8 cellular contexts compared by ENCODE assay signal in the genomic region with DNA sequence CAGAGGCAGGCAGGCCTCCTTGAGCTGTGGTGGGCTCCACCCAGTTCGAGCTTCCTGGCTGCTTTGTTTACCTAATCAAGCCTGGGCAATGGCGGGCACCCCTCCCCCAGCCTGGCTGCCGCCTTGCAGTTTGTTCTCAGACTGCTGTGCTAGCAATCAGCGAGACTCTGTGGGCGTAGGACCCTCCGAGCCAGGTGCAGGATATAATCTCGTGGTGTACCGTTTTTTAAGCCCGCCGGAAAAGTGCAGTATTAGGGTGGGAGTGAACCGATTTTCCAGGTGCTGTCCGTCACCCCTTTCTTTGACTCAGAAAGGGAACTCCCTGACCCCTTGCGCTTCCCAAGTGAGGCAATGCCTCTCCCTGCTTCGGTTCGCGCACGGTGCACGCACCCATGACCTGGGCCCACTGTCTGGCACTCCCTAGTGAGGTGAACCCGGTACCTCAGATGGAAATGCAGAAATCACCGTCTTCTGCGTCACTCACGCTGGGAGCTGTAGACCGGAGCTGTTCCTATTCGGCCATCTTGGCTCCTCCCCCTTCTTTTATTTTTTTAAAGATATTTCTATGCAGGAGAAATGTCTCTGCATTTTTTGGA.
DNase-seq lines count a peak whose midpoint lies in the region; ATAC-seq and TF ChIP-seq lines count a peak whose summit lies in the region.
"Not testable (repeated sequence)": the region's sequence is repeated elsewhere in the genome, so short reads cannot be mapped to it uniquely, and the experiment has no call there.

No MANE protein-coding gene starts in this region.

- intact Hi-C loops in CD4-positive, alpha-beta T cell (cut with DNase I, micrococcal nuclease): loop anchor here in 1 of 2 experiments (5.0 to 10.0 kb wide), 2 partner anchors 64 to 88 kb away; partner anchors contain the start of genes CRYBG3 and RIOX2
- intact Hi-C loops in activated CD4-positive, alpha-beta memory T cell treated with anti-CD3 and anti-CD28 coated beads for 36 hours (cut with micrococcal nuclease): loop anchor here (2.0 to 5.0 kb wide), 3 partner anchors 38 to 90 kb away; partner anchors contain the start of gene RIOX2
- intact Hi-C loops in esophagus squamous epithelium (cut with DNase I): not testable (repeated sequence)

- H3K9me3 ChIP-seq in CD4-positive, alpha-beta T cell (ENCODE audit: control insufficient read depth, low read length); esophagus squamous epithelium: not testable (repeated sequence)

- peak; percentile 13 to 53 (median 36) for DNase-seq in CD4-positive, alpha-beta T cell
- peak; percentile 11 for DNase-seq in T follicular helper cell (ENCODE audit: low read depth)
- peak; percentile 35 for DNase-seq in activated CD4-positive, alpha-beta memory T cell treated with anti-CD3 and anti-CD28 coated beads for 36 hours
- DNase-seq in activated gamma-delta T cell treated with anti-CD3 and anti-CD28 coated beads, Interleukin-2, amount 50 U/mL, for 16 hours (ENCODE audit: low read depth): peak; percentile 13
- DNase-seq in esophagus squamous epithelium (lab: John Stamatoyannopoulos, UW); naive B cell: not testable (repeated sequence)
- peak; percentile 7 for DNase-seq in stimulated activated naive CD8-positive, alpha-beta T cell treated with anti-CD3 and anti-CD28 coated beads, Interleukin-15, Interleukin-2, amounts not matched to agents 100 U/mL and 50 U/mL, for 24 hours

- not testable (repeated sequence) for TF ChIP-seq CTCF in CD4-positive, alpha-beta T cell (IDR thresholded peaks at IDR 0.05); esophagus squamous epithelium (IDR thresholded peaks at IDR 0.05)

- not testable (repeated sequence) for H3K27me3 ChIP-seq in CD4-positive, alpha-beta T cell (ENCODE audit: control insufficient read depth, insufficient read depth, low read length); esophagus squamous epithelium

- H3K4me3 ChIP-seq in esophagus squamous epithelium: peak overlapping the region in 1 of 4 donors; percentile 45

- peak overlapping the region; percentile 83 for H3K4me3 Mint-ChIP-seq in CD4-positive, alpha-beta T cell
- H3K4me3 Mint-ChIP-seq in activated CD4-positive, alpha-beta memory T cell treated with anti-CD3 and anti-CD28 coated beads for 36 hours: peak overlapping the region; percentile 77
- H3K4me3 Mint-ChIP-seq in naive B cell: peak overlapping the region in 7 of 8 donors; percentile 6 to 90 (median 66)

- H3K36me3 ChIP-seq in esophagus squamous epithelium: peaks cover 0 to 30% (median 0%) of the 10 kb centered on the region in 3 donors

- ATAC-seq in CD4-positive, alpha-beta T cell (ENCODE audit: poor library complexity): peak; percentile 61
- peak; percentile 49 for ATAC-seq in HG02798 (IDR thresholded peaks at IDR 0.05; ENCODE audit: poor library complexity, unreplicated experiment)
- not testable (repeated sequence) for ATAC-seq in naive B cell (ENCODE audit: low read depth in 2 of 2); stimulated activated naive CD8-positive, alpha-beta T cell treated with anti-CD3 and anti-CD28 coated beads, Interleukin-15, Interleukin-2, amounts not matched to agents 100 U/mL and 50 U/mL, for 24 hours

- POLR2A ChIA-PET in CD4-positive, alpha-beta T cell (lab: Charles Lee): interaction anchor here (1.3 to 1.4 kb wide), 2 partner anchors 61 to 89 kb away, joined by 3 to 4 read pairs; partner anchors contain the start of genes CRYBG3 and RIOX2
- POLR2A ChIA-PET in activated CD4-positive, alpha-beta memory T cell treated with anti-CD3 and anti-CD28 coated beads for 36 hours (lab: Charles Lee): not testable (repeated sequence)

- peak overlapping the region; percentile 91 for H3K27ac Mint-ChIP-seq in CD4-positive, alpha-beta T cell
- peak overlapping the region; percentile 88 for H3K27ac Mint-ChIP-seq in activated CD4-positive, alpha-beta memory T cell treated with anti-CD3 and anti-CD28 coated beads for 36 hours
- peak overlapping the region in 3 of 6 donors; percentile 73 to 92 (median 91) for H3K27ac Mint-ChIP-seq in naive B cell

- CTCF ChIA-PET in CD4-positive, alpha-beta T cell (lab: Charles Lee); activated CD4-positive, alpha-beta memory T cell treated with anti-CD3 and anti-CD28 coated beads for 36 hours (lab: Charles Lee): not testable (repeated sequence)

- H3K27ac ChIP-seq in CD4-positive, alpha-beta T cell (ENCODE audit: low read depth, low read length): peak overlapping the region; percentile 21
- peak overlapping the region in 3 of 4 donors; percentile 22 to 72 (median 33) for H3K27ac ChIP-seq in esophagus squamous epithelium

- H3K27me3 Mint-ChIP-seq in CD4-positive, alpha-beta T cell; activated CD4-positive, alpha-beta memory T cell treated with anti-CD3 and anti-CD28 coated beads for 36 hours; naive B cell: not testable (repeated sequence)

- not testable (repeated sequence) for H3K9me3 Mint-ChIP-seq in CD4-positive, alpha-beta T cell; activated CD4-positive, alpha-beta memory T cell treated with anti-CD3 and anti-CD28 coated beads for 36 hours; naive B cell

- H3K4me1 ChIP-seq in esophagus squamous epithelium: peaks cover 0 to 37% (median 19%) of the 10 kb centered on the region in 3 donors

- H3K36me3 Mint-ChIP-seq in CD4-positive, alpha-beta T cell (ENCODE audit: low read depth): peaks cover 21% of the 10 kb centered on the region
- H3K36me3 Mint-ChIP-seq in activated CD4-positive, alpha-beta memory T cell treated with anti-CD3 and anti-CD28 coated beads for 36 hours; naive B cell: not testable (repeated sequence)

- TF ChIP-seq POLR2A in esophagus squamous epithelium (IDR thresholded peaks at IDR 0.05): not testable (repeated sequence)

- WGBS in esophagus squamous epithelium, 2 donors: 63 to 85% methylated on average over 12 to 21 of the region's 24 CpGs

- peaks cover 41% of the 10 kb centered on the region for H3K4me1 Mint-ChIP-seq in CD4-positive, alpha-beta T cell (ENCODE audit: low read depth)
- peaks cover 28% of the 10 kb centered on the region for H3K4me1 Mint-ChIP-seq in activated CD4-positive, alpha-beta memory T cell treated with anti-CD3 and anti-CD28 coated beads for 36 hours (ENCODE audit: low read depth)
- H3K4me1 Mint-ChIP-seq in naive B cell: peaks cover 5 to 16% (median 10%) of the 10 kb centered on the region in 3 donors
